16 cellular contexts compared by ENCODE assay signal in the genomic region with DNA sequence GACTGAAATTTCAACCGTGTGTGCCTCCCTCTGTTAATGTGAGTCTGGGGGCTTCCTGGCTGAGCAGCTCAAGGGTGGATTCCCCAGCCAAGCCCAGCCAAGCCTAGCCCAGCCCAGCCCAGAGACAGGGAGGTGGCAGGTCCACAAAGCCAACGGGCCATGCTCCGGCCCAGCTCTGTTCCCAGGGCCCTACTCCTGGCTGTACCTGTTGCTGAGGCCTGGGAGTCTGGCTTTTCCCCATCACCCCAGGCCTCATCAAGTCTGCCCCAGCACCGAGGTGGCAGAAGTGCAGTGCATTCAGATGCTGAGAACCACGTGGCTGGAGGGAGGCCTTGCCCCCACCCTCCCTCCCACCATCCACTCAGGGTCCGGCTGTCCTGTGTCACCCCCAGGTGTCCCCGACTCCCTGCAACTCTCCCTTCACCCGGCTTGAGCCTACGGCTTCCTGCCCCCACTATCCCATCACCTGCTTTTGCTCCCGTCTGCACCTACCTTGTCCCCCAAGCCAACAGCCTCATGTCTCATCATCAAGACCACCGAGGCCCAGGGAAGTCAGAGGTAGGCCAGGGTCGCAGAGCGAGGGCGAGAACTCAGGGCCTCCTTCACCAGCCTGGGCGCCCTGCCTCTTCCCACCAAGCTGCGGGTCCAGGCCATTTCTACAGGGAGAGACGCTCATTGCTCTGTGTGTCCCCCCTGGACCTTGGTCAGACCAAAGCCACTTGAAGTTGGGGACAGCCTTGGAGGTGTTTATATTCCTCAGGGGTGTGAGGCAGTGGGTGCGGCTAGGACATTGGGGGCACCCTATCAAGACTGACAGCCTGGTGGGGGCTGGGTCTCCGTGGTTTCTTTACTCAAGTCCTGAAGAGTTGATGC.
DNase-seq lines count a peak whose midpoint lies in the region; ATAC-seq and TF ChIP-seq lines count a peak whose summit lies in the region.
"Had no signal": no experiment of that assay in that cellular context is flagged by ENCODE, and none has a peak within 500 bp of the region (broad histone marks: within the 10 kb centered on the region; RNA-seq: fewer than 3 reads in every experiment).

No MANE protein-coding gene starts in this region.

- H3K4me3 ChIP-seq in Caco-2 (ENCODE audit: low read depth, low read length) (no peak overlapping the region), coronary artery (no peak overlapping the region), neuronal stem cell (ENCODE audit: low read length in 2 of 2) (peak overlapping the region in 1 of 2 donors; percentile 18), upper lobe of right lung (no peak overlapping the region)
- H3K4me3 ChIP-seq: GM23338 had no signal

- no peaks in the 10 kb centered on the region for H3K36me3 Mint-ChIP-seq in Caco-2 (ENCODE audit: insufficient read depth, unreplicated experiment)

- H3K9me3 Mint-ChIP-seq in Caco-2 (ENCODE audit: unreplicated experiment) = no peaks in the 10 kb centered on the region
- H3K9me3 Mint-ChIP-seq: CD4-positive, alpha-beta T cell; GM23338; HFFc6 had no signal

- CTCF ChIA-PET in Caco-2 (lab: Charles Lee) = interaction anchor here (1.5 kb wide), 1 partner anchor 68 kb away, joined by 3 read pairs; no protein-coding TSS in a partner anchor

- H2AFZ ChIP-seq in neuronal stem cell (ENCODE audit: low read length) = no peak overlapping the region
- H2AFZ ChIP-seq: GM23338 had no signal

- no peak overlapping the region for H3K4ac ChIP-seq in neuronal stem cell (ENCODE audit: low read length)

- WGBS in neuronal stem cell (ENCODE audit: extremely low coverage in 2 of 2, insufficient read length in 2 of 2, insufficient replicate concordance in 1 of 2), 2 donors = no CpG with 5 or more reads among the region's 19 CpGs

- H3K36me3 ChIP-seq in Caco-2 (ENCODE audit: control insufficient read depth, insufficient read depth, low read length) = no peaks in the 10 kb centered on the region
- no peaks in the 10 kb centered on the region for H3K36me3 ChIP-seq in neuronal stem cell (replicated peaks in 1 of 2; ENCODE audit: control insufficient read depth in 2 of 2, insufficient read depth in 2 of 2, low read length in 2 of 2)
- H3K36me3 ChIP-seq in upper lobe of right lung = no peaks in the 10 kb centered on the region

- intact Hi-C loops in Caco-2 (cut with micrococcal nuclease; ENCODE audit: unreplicated experiment) = no loop called here
- intact Hi-C loops in upper lobe of right lung (cut with DNase I) = no loop called here

- H2BK12ac ChIP-seq in neuronal stem cell (ENCODE audit: low read length) = no peak overlapping the region

- no peak overlapping the region for H3K4me2 ChIP-seq in neuronal stem cell (ENCODE audit: insufficient read depth, low read length, poor library complexity, severe bottlenecking)
- H3K4me2 ChIP-seq: GM23338 had no signal

- BruUV-seq in Caco-2 (replicated peaks; lab: Mats Ljungman, UMichigan) = no TSS peak

- no peak overlapping the region for H2BK5ac ChIP-seq in neuronal stem cell (ENCODE audit: low read length)

- H3K18ac ChIP-seq in neuronal stem cell (ENCODE audit: low read length) = peak overlapping the region; percentile 26

- POLR2A ChIA-PET in Caco-2 (lab: Charles Lee) = no interaction called here

- H3K27ac ChIP-seq in coronary artery (no peak overlapping the region), neuronal stem cell (replicated peaks; ENCODE audit: low read length) (no peak overlapping the region), upper lobe of right lung (no peak overlapping the region)
- H3K27ac ChIP-seq: C4-2B had no signal

- H3K27me3 ChIP-seq in Caco-2 (replicated peaks; ENCODE audit: control insufficient read depth, insufficient read depth, low read length) (no peaks in the 10 kb centered on the region), neuronal stem cell (ENCODE audit: control insufficient read depth in 3 of 3, insufficient read depth in 3 of 3, low read depth in 1 of 3, low read length in 3 of 3) (peaks cover 0 to 3% (median 0%) of the 10 kb centered on the region in 3 experiments), upper lobe of right lung (no peaks in the 10 kb centered on the region)

- no peak overlapping the region for H3K23ac ChIP-seq in neuronal stem cell (ENCODE audit: low read depth, low read length, poor library complexity)

- DNase-seq in Caco-2 (no peak), coronary artery (ENCODE audit: low spot score) (peak; percentile 36), neuronal stem cell (ENCODE audit: low spot score) (no peak), upper lobe of right lung (peak; percentile 51), DMS 273 treated with DMSO at 0.1 percent for 48 hours (lab: John Stamatoyannopoulos, UW) (no peak), NOMO-1 treated with DMSO at 0.1 percent for 48 hours (lab: John Stamatoyannopoulos, UW; ENCODE audit: unreplicated experiment) (no peak)
- DNase-seq: ACHN; CD4-positive, alpha-beta T cell; DMS79 treated with DMSO at 0.1 percent for 48 hours; GF-D8; H7; HFFc6 had no signal

- H3K9me3 ChIP-seq in Caco-2 (no peaks in the 10 kb centered on the region), neuronal stem cell (replicated peaks in 1 of 2; ENCODE audit: control insufficient read depth in 2 of 2, insufficient read depth in 1 of 2, low read depth in 1 of 2, low read length in 2 of 2) (no peaks in the 10 kb centered on the region), upper lobe of right lung (no peaks in the 10 kb centered on the region)

- peak overlapping the region; percentile 16 for H2BK120ac ChIP-seq in neuronal stem cell (ENCODE audit: low read depth, low read length)

- no peaks in the 10 kb centered on the region for H3K27me3 Mint-ChIP-seq in Caco-2 (ENCODE audit: insufficient read depth, unreplicated experiment)

- no peak overlapping the region for H4K8ac ChIP-seq in neuronal stem cell (ENCODE audit: low read depth, low read length)

- peak overlapping the region; percentile 48 for H2AK5ac ChIP-seq in neuronal stem cell (ENCODE audit: low read depth, low read length)

- peak overlapping the region; percentile 9 for H3K9ac ChIP-seq in neuronal stem cell (ENCODE audit: low read depth, low read length, poor library complexity)

- H3K14ac ChIP-seq in neuronal stem cell (ENCODE audit: low read length) = no peak overlapping the region

- peak overlapping the region; percentile 12 for H3K27ac Mint-ChIP-seq in Caco-2 (ENCODE audit: unreplicated experiment)
- H3K27ac Mint-ChIP-seq: CD4-positive, alpha-beta T cell; GM23338; HFFc6 had no signal

- peaks cover 10% of the 10 kb centered on the region for H3K4me1 Mint-ChIP-seq in Caco-2 (ENCODE audit: low read depth, unreplicated experiment)
- H3K4me1 Mint-ChIP-seq: GM23338 had no signal

- TF ChIP-seq CTCF in Caco-2 (IDR thresholded peaks at IDR 0.05; ENCODE audit: insufficient read depth in 1 of 2, low read depth in 1 of 2, low read length in 1 of 2, severe bottlenecking in 1 of 2, unreplicated experiment in 1 of 2) = no peak
- TF ChIP-seq CTCF in coronary artery (IDR thresholded peaks at IDR 0.05) = no peak
- TF ChIP-seq CTCF in upper lobe of right lung (IDR thresholded peaks at IDR 0.05) = no peak

- no peak overlapping the region for H2BK15ac ChIP-seq in neuronal stem cell (ENCODE audit: low read length)

- H3K4me3 Mint-ChIP-seq in Caco-2 (ENCODE audit: unreplicated experiment) = no peak overlapping the region
- H3K4me3 Mint-ChIP-seq: CD4-positive, alpha-beta T cell; GM23338; HFFc6 had no signal

- peak overlapping the region; percentile 10 for H4K91ac ChIP-seq in neuronal stem cell (ENCODE audit: low read depth, low read length, poor library complexity)

- H3K79me1 ChIP-seq in neuronal stem cell (ENCODE audit: low read depth, low read length) = no peaks in the 10 kb centered on the region

- ATAC-seq in upper lobe of right lung (no peak), HG03565 (IDR thresholded peaks at IDR 0.05; ENCODE audit: unreplicated experiment) (no peak)
- ATAC-seq: GM23338, HCT116 had no signal

- H3K4me1 ChIP-seq in Caco-2 = peaks cover 20% of the 10 kb centered on the region
- H3K4me1 ChIP-seq in neuronal stem cell (ENCODE audit: control insufficient read depth in 2 of 2, insufficient read depth in 1 of 2, low read depth in 1 of 2, low read length in 2 of 2) = peaks cover 0 to 2% of the 10 kb centered on the region in 2 donors
- H3K4me1 ChIP-seq in upper lobe of right lung = no peaks in the 10 kb centered on the region

Comparison
In these comparisons a context has a peak if more than half of its experiments do, and no peak if none do; other contexts are left out.
1. DNase-seq: peak in coronary artery (single experiment) and upper lobe of right lung (single experiment); none in Caco-2 (0 of 2), neuronal stem cell (single experiment), DMS 273 treated with DMSO at 0.1 percent for 48 hours (single experiment) and NOMO-1 treated with DMSO at 0.1 percent for 48 hours (single experiment).